ENCODE assay signal across 25 cellular contexts in genomic region chr1:183903101-183903500, GRCh38.
DNase-seq lines count a peak whose midpoint lies in the region; ATAC-seq and TF ChIP-seq lines count a peak whose summit lies in the region.
"Had no signal": no experiment of that assay in that cellular context is flagged by ENCODE, and none has a peak within 500 bp of the region (broad histone marks: within the 10 kb centered on the region; RNA-seq: fewer than 3 reads in every experiment).

No MANE protein-coding gene starts in this region.

- TF ChIP-seq CTCF in OCI-LY3 (IDR thresholded peaks at IDR 0.05; ENCODE audit: low read depth, low read length), result no peak
- TF ChIP-seq CTCF in Calu3 (IDR thresholded peaks at IDR 0.05; ENCODE audit: unreplicated experiment), result no peak

- BruUV-seq in Calu3 (replicated peaks; lab: Mats Ljungman, UMichigan), result no TSS peak

- no peaks in the 10 kb centered on the region for H4K20me1 ChIP-seq in OCI-LY3 (ENCODE audit: insufficient read depth, low read length)

- no peaks in the 10 kb centered on the region for H3K4me1 Mint-ChIP-seq in Calu3 (ENCODE audit: low read depth, unreplicated experiment)
- H3K4me1 Mint-ChIP-seq: CD8-positive, alpha-beta memory T cell had no signal

- H3K4me3 Mint-ChIP-seq in Calu3 (ENCODE audit: low read depth, unreplicated experiment), result no peak overlapping the region
- H3K4me3 Mint-ChIP-seq: CD8-positive, alpha-beta memory T cell had no signal

- no peak overlapping the region for H2AFZ ChIP-seq in OCI-LY3 (ENCODE audit: low read depth, low read length)
- H2AFZ ChIP-seq: PC-9 had no signal

- no peaks in the 10 kb centered on the region for H3K9me3 Mint-ChIP-seq in Calu3 (ENCODE audit: low read depth, unreplicated experiment)

- H3K27me3 Mint-ChIP-seq in Calu3 (ENCODE audit: unreplicated experiment), result no peaks in the 10 kb centered on the region

- peaks cover 3% of the 10 kb centered on the region for H3K36me3 ChIP-seq in OCI-LY3 (replicated peaks; ENCODE audit: low read depth, low read length)
- peaks cover 46 to 65% (median 60%) of the 10 kb centered on the region in 5 donors for H3K36me3 ChIP-seq in subcutaneous abdominal adipose tissue (ENCODE audit: control insufficient read depth in 5 of 5, insufficient read depth in 5 of 5, low read length in 5 of 5)

- no peak overlapping the region for H3K27ac Mint-ChIP-seq in Calu3 (ENCODE audit: unreplicated experiment)
- H3K27ac Mint-ChIP-seq: CD8-positive, alpha-beta memory T cell had no signal

- ATAC-seq in HG02678 (IDR thresholded peaks at IDR 0.05; ENCODE audit: unreplicated experiment) (peak; percentile 52), GM21367 (IDR thresholded peaks at IDR 0.05; ENCODE audit: unreplicated experiment) (no peak)
- ATAC-seq: Right ventricle myocardium inferior had no signal

- H3K9me3 ChIP-seq in OCI-LY3 (ENCODE audit: insufficient read depth, low read length) (no peaks in the 10 kb centered on the region), subcutaneous abdominal adipose tissue (ENCODE audit: control insufficient read depth in 5 of 5, low read length in 5 of 5) (no peaks in the 10 kb centered on the region)
- H3K9me3 ChIP-seq: SJSA1 had no signal

- intact Hi-C loops in Calu3 (cut with micrococcal nuclease; ENCODE audit: unreplicated experiment), result no loop called here

- peak; percentile 23 for TF ChIP-seq POLR2A in GM19193 (IDR thresholded peaks at IDR 0.05; ENCODE audit: extremely low read depth, insufficient read depth, insufficient read length)

- H3K27me3 ChIP-seq in OCI-LY3 (ENCODE audit: low read depth, low read length) (peaks cover 5% of the 10 kb centered on the region), subcutaneous abdominal adipose tissue (ENCODE audit: control insufficient read depth in 5 of 5, insufficient read depth in 4 of 5, low read length in 5 of 5) (no peaks in the 10 kb centered on the region)
- H3K27me3 ChIP-seq: SJSA1 had no signal

- no peak for DNase-seq in NCI-H2196 (lab: John Stamatoyannopoulos, UW; ENCODE audit: unreplicated experiment)
- DNase-seq in DMS53 treated with DMSO at 0.1 percent for 48 hours (lab: John Stamatoyannopoulos, UW; ENCODE audit: unreplicated experiment), result no peak
- no peak for DNase-seq in Calu3
- DNase-seq: CD8-positive, alpha-beta memory T cell; DMS153; HCEC 1CT; IMR-90; KG1; NCI-H1092; NCI-H1417 treated with DMSO at 0.1 percent for 48 hours; NCI-H1694 treated with DMSO at 0.1 percent for 48 hours; NCI-H2081; NCI-H345; NCI-H510A treated with DMSO at 0.1 percent for 48 hours; NCI-H774; PC-9; T-helper 2 cell had no signal

- peaks cover 49% of the 10 kb centered on the region for H3K4me1 ChIP-seq in OCI-LY3 (ENCODE audit: low read length)
- peaks cover 0 to 8% (median 0%) of the 10 kb centered on the region in 5 donors for H3K4me1 ChIP-seq in subcutaneous abdominal adipose tissue (ENCODE audit: control insufficient read depth in 5 of 5, insufficient read depth in 5 of 5, low read length in 5 of 5)
- H3K4me1 ChIP-seq: SJSA1 had no signal

- peak overlapping the region; percentile 63; the same call in 1 of the 2 replicates for H3K27ac ChIP-seq in OCI-LY3 (ENCODE audit: low read length)
- peak overlapping the region; percentile 25 for H3K27ac ChIP-seq in subcutaneous abdominal adipose tissue (ENCODE audit: low read depth, low read length)
- H3K27ac ChIP-seq: C4-2B, PC-9, SJSA1 had no signal

- H3K36me3 Mint-ChIP-seq in Calu3 (ENCODE audit: insufficient read depth, unreplicated experiment), result no peaks in the 10 kb centered on the region

- peak overlapping the region; percentile 63 for H3K4me2 ChIP-seq in OCI-LY3 (ENCODE audit: low read length)
- H3K4me2 ChIP-seq: PC-9 had no signal

- no peaks in the 10 kb centered on the region for H3K79me2 ChIP-seq in OCI-LY3 (ENCODE audit: low read length)

- peak overlapping the region; percentile 22 for H3K4me3 ChIP-seq in OCI-LY3 (ENCODE audit: low read length)
- no peak overlapping the region for H3K4me3 ChIP-seq in subcutaneous abdominal adipose tissue (ENCODE audit: low read depth in 1 of 5, low read length in 5 of 5)
- H3K4me3 ChIP-seq: PC-9, SJSA1 had no signal

- H3K9ac ChIP-seq in OCI-LY3 (ENCODE audit: low read length) (no peak overlapping the region), subcutaneous abdominal adipose tissue (ENCODE audit: low read length in 5 of 5) (no peak overlapping the region)

- CTCF ChIA-PET in Calu3 (lab: Charles Lee), result no interaction called here
